Comparison of ENCODE assay signal across 8 cellular contexts in the genomic region with DNA sequence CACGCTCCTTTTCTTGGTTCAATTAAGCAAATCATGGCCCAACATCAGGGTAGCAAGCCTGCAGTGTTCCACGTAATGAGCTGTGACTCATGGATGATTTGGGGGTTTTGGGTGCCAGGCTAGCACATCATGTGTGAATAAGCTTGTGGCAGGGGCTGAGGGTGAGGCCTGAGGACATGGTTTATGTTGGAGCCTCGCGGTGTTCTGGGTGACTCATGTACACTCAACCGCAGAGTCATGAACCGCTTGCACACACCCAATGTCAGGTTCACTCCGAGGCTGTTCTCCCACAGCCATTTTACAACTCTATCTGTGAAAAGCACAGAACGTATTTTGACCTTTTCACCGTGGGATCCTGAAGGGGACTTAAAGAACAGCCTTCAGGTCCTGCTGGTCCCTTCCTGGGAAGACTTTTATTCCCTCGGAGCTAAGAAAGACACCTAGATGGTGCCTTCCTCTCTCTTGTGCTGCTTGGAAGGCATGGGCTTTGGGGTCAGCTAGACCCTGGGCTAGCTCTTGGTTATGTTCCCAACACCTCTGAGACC.
DNase-seq lines count a peak whose midpoint lies in the region; ATAC-seq and TF ChIP-seq lines count a peak whose summit lies in the region.

No MANE protein-coding gene starts in this region.

- ATAC-seq in GM21619 (IDR thresholded peaks at IDR 0.05; ENCODE audit: unreplicated experiment) = peak; percentile 72
- ATAC-seq in HG03460 (IDR thresholded peaks at IDR 0.05; ENCODE audit: unreplicated experiment) = no peak

- peak; percentile 2 for DNase-seq in T-helper 9 cell
- DNase-seq in epithelial cell of proximal tubule (ENCODE audit: low read depth) = peak; percentile 73
- peak; percentile 2 to 28 for DNase-seq in stimulated activated CD4-positive, alpha-beta T cell treated with anti-CD3 and anti-CD28 coated beads, Interleukin-4, amount 100 ng/mL, for 4 hours
- DNase-seq in C1 segment of cervical spinal cord (lab: John Stamatoyannopoulos, UW) = no peak
- DNase-seq in NCI-H1048 (lab: John Stamatoyannopoulos, UW) = no peak
- no peak for DNase-seq in NCI-H2029 treated with DMSO at 0.1 percent for 48 hours (lab: John Stamatoyannopoulos, UW)

- TF ChIP-seq CTCF in epithelial cell of proximal tubule (conservative IDR thresholded peaks at IDR 0.05; ENCODE audit: low read depth, low read length) = no peak

- no peak overlapping the region for H3K4me3 ChIP-seq in epithelial cell of proximal tubule (ENCODE audit: low read depth, low read length)

Comparison
In these comparisons a context has a peak if more than half of its experiments do, and no peak if none do; other contexts are left out.
1. DNase-seq: peak in T-helper 9 cell (single experiment), epithelial cell of proximal tubule (single experiment) and stimulated activated CD4-positive, alpha-beta T cell treated with anti-CD3 and anti-CD28 coated beads, Interleukin-4, amount 100 ng/mL, for 4 hours (2 of 2); none in C1 segment of cervical spinal cord (0 of 14), NCI-H1048 (single experiment) and NCI-H2029 treated with DMSO at 0.1 percent for 48 hours (single experiment).